Comparison of ENCODE assay signal across 13 cellular contexts in the genomic region with DNA sequence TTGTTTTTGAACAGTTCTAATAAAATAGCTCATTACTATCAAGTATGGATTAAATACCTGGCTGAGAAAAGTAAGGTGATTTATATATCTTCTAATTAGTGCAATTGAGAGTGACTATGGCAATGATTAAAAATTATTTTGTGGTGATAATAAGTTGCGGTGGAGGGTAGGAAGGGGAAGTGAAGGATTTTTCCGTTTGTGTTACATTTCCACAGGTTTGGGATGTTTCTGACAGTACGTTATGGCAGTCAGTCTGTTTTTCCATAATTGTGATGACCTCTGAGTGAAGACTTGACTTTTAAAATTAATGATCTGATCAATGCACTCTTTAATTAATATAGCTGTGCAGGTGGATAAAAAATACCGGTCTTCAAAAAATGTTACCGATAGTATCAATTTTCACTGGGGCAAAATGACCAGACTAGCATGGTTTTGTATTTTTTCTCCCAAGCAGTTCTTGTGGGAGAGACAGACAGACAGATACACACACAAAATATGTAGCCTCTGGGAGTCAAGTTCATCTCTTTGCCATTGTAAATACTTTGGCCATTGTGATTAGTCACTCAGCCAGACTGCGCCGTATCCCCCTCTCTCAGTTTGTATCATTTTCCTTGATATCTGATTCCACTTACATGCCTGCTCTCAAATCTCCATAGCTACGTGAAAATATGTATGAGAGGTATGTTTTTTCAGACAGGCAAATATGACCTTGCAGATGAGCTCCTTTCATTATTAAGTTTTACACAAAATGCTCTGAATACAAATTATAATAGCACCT.
DNase-seq lines count a peak whose midpoint lies in the region; TF ChIP-seq lines count a peak whose summit lies in the region.
"Had no signal": no experiment of that assay in that cellular context is flagged by ENCODE, and none has a peak within 500 bp of the region (broad histone marks: within the 10 kb centered on the region; RNA-seq: fewer than 3 reads in every experiment).

No MANE protein-coding gene starts in this region.

- H3K27me3 ChIP-seq in neutrophil = no peaks in the 10 kb centered on the region
- H3K27me3 ChIP-seq: dorsolateral prefrontal cortex had no signal

- no peak for TF ChIP-seq CTCF in choroid plexus epithelial cell (conservative IDR thresholded peaks at IDR 0.05; ENCODE audit: low read depth, low read length)
- TF ChIP-seq CTCF in neutrophil (IDR thresholded peaks at IDR 0.05) = no peak

- no peak overlapping the region for H3K4me3 ChIP-seq in choroid plexus epithelial cell (ENCODE audit: low read depth, low read length)
- no peak overlapping the region for H3K4me3 ChIP-seq in neutrophil (ENCODE audit: low read depth in 1 of 2, low read length in 1 of 2)
- H3K4me3 ChIP-seq: dorsolateral prefrontal cortex, SK-N-MC had no signal

- H3K36me3 ChIP-seq in neutrophil = no peaks in the 10 kb centered on the region

- H3K27ac ChIP-seq in neutrophil = peak overlapping the region; percentile 57
- H3K27ac ChIP-seq: dorsolateral prefrontal cortex, KMS-11, SK-N-MC had no signal

- peaks cover 39 to 58% of the 10 kb centered on the region in 2 experiments for H3K4me1 ChIP-seq in neutrophil (ENCODE audit: control insufficient read depth in 1 of 2, insufficient read depth in 1 of 2, low read depth in 1 of 2, low read length in 1 of 2)

- DNase-seq in EH (ENCODE audit: low read depth) (peak; percentile 90), M059J (ENCODE audit: low read depth) (peak; percentile 80), choroid plexus epithelial cell (ENCODE audit: low read depth) (peak; percentile 91), HPDE6-E6E7 (ENCODE audit: extremely low spot score) (no peak), anterior cingulate cortex (lab: John Stamatoyannopoulos, UW) (no peak)
- DNase-seq in stimulated activated CD4-positive, alpha-beta T cell treated with anti-CD3 and anti-CD28 coated beads, Interleukin-4, amount 100 ng/mL, for 1 hour = no peak
- DNase-seq: activated CD8-positive, alpha-beta memory T cell treated with anti-CD3 and anti-CD28 coated beads, Interleukin-2, amount 50 U/mL, for 4 hours; CD4-positive, CD25-positive, alpha-beta regulatory T cell; dorsolateral prefrontal cortex; naive thymus-derived CD4-positive, alpha-beta T cell had no signal

- H3K9me3 ChIP-seq in neutrophil = no peaks in the 10 kb centered on the region

Comparison
In these comparisons a context has a peak if more than half of its experiments do, and no peak if none do; other contexts are left out.
1. DNase-seq: peak in EH (single experiment), M059J (single experiment) and choroid plexus epithelial cell (single experiment); none in HPDE6-E6E7 (single experiment), anterior cingulate cortex (0 of 58) and stimulated activated CD4-positive, alpha-beta T cell treated with anti-CD3 and anti-CD28 coated beads, Interleukin-4, amount 100 ng/mL, for 1 hour (single experiment).